1 cellular context compared by ENCODE assay signal in the genomic region with DNA sequence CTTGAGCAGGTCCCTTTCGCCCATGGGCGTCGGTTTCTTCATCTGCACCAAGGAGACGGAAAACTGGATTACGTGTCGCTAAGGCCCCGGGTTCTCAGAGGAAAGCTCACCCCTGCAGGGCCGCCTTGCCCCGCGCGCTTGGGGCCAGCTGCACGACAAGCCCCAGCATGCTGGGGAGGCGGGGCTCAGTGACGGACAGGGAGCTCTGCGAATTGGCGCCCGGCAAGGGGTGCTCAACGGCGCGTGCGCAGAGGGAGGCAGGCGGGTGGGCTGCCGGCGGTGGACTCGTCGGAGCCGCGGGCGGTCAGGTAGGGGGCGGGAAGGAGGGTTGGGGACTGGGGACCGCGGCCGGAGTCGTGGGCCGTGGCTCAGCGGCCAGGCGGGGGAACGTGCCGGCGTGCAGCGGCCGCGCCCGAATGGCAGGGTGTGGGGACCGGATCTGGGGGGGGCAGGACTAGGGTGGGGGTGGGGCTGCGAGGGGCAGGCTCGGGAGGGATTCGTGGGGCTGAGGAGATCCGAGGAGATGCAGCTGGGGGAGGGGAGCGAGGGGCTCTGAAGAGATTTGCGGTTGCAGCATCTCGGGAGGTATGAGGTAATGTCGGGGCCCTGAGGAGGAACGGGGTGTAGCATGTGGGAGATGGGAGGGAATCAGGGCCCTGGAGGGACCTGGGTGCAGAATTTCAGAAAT.
TF ChIP-seq lines count a peak whose summit lies in the region.

A gene with protein sequence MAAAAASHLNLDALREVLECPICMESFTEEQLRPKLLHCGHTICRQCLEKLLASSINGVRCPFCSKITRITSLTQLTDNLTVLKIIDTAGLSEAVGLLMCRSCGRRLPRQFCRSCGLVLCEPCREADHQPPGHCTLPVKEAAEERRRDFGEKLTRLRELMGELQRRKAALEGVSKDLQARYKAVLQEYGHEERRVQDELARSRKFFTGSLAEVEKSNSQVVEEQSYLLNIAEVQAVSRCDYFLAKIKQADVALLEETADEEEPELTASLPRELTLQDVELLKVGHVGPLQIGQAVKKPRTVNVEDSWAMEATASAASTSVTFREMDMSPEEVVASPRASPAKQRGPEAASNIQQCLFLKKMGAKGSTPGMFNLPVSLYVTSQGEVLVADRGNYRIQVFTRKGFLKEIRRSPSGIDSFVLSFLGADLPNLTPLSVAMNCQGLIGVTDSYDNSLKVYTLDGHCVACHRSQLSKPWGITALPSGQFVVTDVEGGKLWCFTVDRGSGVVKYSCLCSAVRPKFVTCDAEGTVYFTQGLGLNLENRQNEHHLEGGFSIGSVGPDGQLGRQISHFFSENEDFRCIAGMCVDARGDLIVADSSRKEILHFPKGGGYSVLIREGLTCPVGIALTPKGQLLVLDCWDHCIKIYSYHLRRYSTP (plus strand): TSS at position 232 of the 688 bp plus-strand sequence. CDS start 10,438 bp downstream, outside the sequence.

TF ChIP-seq in HepG2, 621 proteins besides CTCF, POLR2A, EP300 and RAD21 (continued from another document and continues in another):
- TF ChIP-seq, protein P1, sequence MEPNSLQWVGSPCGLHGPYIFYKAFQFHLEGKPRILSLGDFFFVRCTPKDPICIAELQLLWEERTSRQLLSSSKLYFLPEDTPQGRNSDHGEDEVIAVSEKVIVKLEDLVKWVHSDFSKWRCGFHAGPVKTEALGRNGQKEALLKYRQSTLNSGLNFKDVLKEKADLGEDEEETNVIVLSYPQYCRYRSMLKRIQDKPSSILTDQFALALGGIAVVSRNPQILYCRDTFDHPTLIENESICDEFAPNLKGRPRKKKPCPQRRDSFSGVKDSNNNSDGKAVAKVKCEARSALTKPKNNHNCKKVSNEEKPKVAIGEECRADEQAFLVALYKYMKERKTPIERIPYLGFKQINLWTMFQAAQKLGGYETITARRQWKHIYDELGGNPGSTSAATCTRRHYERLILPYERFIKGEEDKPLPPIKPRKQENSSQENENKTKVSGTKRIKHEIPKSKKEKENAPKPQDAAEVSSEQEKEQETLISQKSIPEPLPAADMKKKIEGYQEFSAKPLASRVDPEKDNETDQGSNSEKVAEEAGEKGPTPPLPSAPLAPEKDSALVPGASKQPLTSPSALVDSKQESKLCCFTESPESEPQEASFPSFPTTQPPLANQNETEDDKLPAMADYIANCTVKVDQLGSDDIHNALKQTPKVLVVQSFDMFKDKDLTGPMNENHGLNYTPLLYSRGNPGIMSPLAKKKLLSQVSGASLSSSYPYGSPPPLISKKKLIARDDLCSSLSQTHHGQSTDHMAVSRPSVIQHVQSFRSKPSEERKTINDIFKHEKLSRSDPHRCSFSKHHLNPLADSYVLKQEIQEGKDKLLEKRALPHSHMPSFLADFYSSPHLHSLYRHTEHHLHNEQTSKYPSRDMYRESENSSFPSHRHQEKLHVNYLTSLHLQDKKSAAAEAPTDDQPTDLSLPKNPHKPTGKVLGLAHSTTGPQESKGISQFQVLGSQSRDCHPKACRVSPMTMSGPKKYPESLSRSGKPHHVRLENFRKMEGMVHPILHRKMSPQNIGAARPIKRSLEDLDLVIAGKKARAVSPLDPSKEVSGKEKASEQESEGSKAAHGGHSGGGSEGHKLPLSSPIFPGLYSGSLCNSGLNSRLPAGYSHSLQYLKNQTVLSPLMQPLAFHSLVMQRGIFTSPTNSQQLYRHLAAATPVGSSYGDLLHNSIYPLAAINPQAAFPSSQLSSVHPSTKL (CRISPR knock-in tag; IDR thresholded peaks at IDR 0.05) = peak; percentile 32; the same call in 1 of the 2 replicates
- TF ChIP-seq ZNF264 (CRISPR knock-in tag; IDR thresholded peaks at IDR 0.05) = 0 out of 2 replicates have a peak, but pooled peaks have one; percentile 55
- TF ChIP-seq JUN (CRISPR knock-in tag; IDR thresholded peaks at IDR 0.05) = no peak
- peak; percentile 16; the same call in 1 of the 2 replicates for TF ChIP-seq ZNF331 (CRISPR knock-in tag; IDR thresholded peaks at IDR 0.05)
- TF ChIP-seq RBFOX2 (IDR thresholded peaks at IDR 0.05; ENCODE audit: low read depth, low read length) = peak; percentile 86
- no peak for TF ChIP-seq TEAD2 (CRISPR knock-in tag; IDR thresholded peaks at IDR 0.05)
- TF ChIP-seq YEATS4 (CRISPR knock-in tag; IDR thresholded peaks at IDR 0.05; ENCODE audit: borderline replicate concordance) = peak; percentile 77; the same call in 1 of the 2 replicates
- peak; percentile 55 for TF ChIP-seq TBX2 (CRISPR knock-in tag; IDR thresholded peaks at IDR 0.05; ENCODE audit: borderline replicate concordance)
- TF ChIP-seq GATAD1 (CRISPR knock-in tag; IDR thresholded peaks at IDR 0.05) = peak; percentile 58
- no peak for TF ChIP-seq ATAD3A (CRISPR knock-in tag; IDR thresholded peaks at IDR 0.05)
- TF ChIP-seq FOXK1 (CRISPR knock-in tag; IDR thresholded peaks at IDR 0.05; ENCODE audit: borderline replicate concordance, low read depth) = peak; percentile 56; the same call in 1 of the 2 replicates
- TF ChIP-seq ZNF33B (CRISPR knock-in tag; IDR thresholded peaks at IDR 0.05) = 0 out of 2 replicates have a peak, but pooled peaks have one; percentile 28
- TF ChIP-seq ATRX (CRISPR knock-in tag; IDR thresholded peaks at IDR 0.05; ENCODE audit: borderline replicate concordance) = 0 out of 2 replicates have a peak, but pooled peaks have one; percentile 82
- TF ChIP-seq EHMT2 (IDR thresholded peaks at IDR 0.05; ENCODE audit: borderline replicate concordance, low read depth, low read length) = no peak
- no peak for TF ChIP-seq ZBTB7B (CRISPR knock-in tag; IDR thresholded peaks at IDR 0.05)
- TF ChIP-seq, protein P2, sequence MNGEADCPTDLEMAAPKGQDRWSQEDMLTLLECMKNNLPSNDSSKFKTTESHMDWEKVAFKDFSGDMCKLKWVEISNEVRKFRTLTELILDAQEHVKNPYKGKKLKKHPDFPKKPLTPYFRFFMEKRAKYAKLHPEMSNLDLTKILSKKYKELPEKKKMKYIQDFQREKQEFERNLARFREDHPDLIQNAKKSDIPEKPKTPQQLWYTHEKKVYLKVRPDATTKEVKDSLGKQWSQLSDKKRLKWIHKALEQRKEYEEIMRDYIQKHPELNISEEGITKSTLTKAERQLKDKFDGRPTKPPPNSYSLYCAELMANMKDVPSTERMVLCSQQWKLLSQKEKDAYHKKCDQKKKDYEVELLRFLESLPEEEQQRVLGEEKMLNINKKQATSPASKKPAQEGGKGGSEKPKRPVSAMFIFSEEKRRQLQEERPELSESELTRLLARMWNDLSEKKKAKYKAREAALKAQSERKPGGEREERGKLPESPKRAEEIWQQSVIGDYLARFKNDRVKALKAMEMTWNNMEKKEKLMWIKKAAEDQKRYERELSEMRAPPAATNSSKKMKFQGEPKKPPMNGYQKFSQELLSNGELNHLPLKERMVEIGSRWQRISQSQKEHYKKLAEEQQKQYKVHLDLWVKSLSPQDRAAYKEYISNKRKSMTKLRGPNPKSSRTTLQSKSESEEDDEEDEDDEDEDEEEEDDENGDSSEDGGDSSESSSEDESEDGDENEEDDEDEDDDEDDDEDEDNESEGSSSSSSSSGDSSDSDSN (CRISPR knock-in tag; IDR thresholded peaks at IDR 0.05) = peak; percentile 19; the same call in 1 of the 2 replicates
- peak; percentile 67; the same call in 1 of the 2 replicates for TF ChIP-seq HDAC1 (CRISPR knock-in tag; IDR thresholded peaks at IDR 0.05)
- peak; percentile 90 for TF ChIP-seq KMT2B (CRISPR knock-in tag; IDR thresholded peaks at IDR 0.05)
- TF ChIP-seq SAFB2 (CRISPR knock-in tag; IDR thresholded peaks at IDR 0.05; ENCODE audit: borderline replicate concordance, low read depth) = 0 out of 2 replicates have a peak, but pooled peaks have one; percentile 31
- peak; percentile 69; the same call in 1 of the 2 replicates for TF ChIP-seq ZNF350 (CRISPR knock-in tag; IDR thresholded peaks at IDR 0.05; ENCODE audit: borderline replicate concordance, low read depth)
- peak; percentile 41; the same call in 1 of the 2 replicates for TF ChIP-seq BCL6 (CRISPR knock-in tag; IDR thresholded peaks at IDR 0.05)
- no peak for TF ChIP-seq ZBTB10 (CRISPR knock-in tag; IDR thresholded peaks at IDR 0.05; ENCODE audit: borderline replicate concordance)
- TF ChIP-seq KLF15 (CRISPR knock-in tag; IDR thresholded peaks at IDR 0.05; ENCODE audit: borderline replicate concordance) = peak; percentile 76; the same call in 1 of the 2 replicates
- no peak for TF ChIP-seq ZSCAN22 (CRISPR knock-in tag; IDR thresholded peaks at IDR 0.05)
- TF ChIP-seq TAF1 (CRISPR knock-in tag; IDR thresholded peaks at IDR 0.05) = peak; percentile 79
- 0 out of 2 replicates have a peak, but pooled peaks have one; percentile 34 for TF ChIP-seq ZNF556 (CRISPR knock-in tag; IDR thresholded peaks at IDR 0.05; ENCODE audit: borderline replicate concordance)
- peak; percentile 48; the same call in 1 of the 2 replicates for TF ChIP-seq MIXL1 (CRISPR knock-in tag; IDR thresholded peaks at IDR 0.05)
- TF ChIP-seq SOX6 (IDR thresholded peaks at IDR 0.05) = no peak
- peak; percentile 33; the same call in 1 of the 2 replicates for TF ChIP-seq SOX6 (CRISPR knock-in tag; IDR thresholded peaks at IDR 0.05)
- TF ChIP-seq KDM4B (CRISPR knock-in tag; IDR thresholded peaks at IDR 0.05) = 0 out of 2 replicates have a peak, but pooled peaks have one; percentile 23
- no peak for TF ChIP-seq ELK4 (CRISPR knock-in tag; IDR thresholded peaks at IDR 0.05; ENCODE audit: borderline replicate concordance)
- TF ChIP-seq NKX3-1 (CRISPR knock-in tag; IDR thresholded peaks at IDR 0.05) = 0 out of 2 replicates have a peak, but pooled peaks have one; percentile 43
- TF ChIP-seq ARNTL (CRISPR knock-in tag; IDR thresholded peaks at IDR 0.05) = peak; percentile 51; the same call in 1 of the 2 replicates
- no peak for TF ChIP-seq SP1 (IDR thresholded peaks at IDR 0.05)
- TF ChIP-seq SP1 (CRISPR knock-in tag; IDR thresholded peaks at IDR 0.05) = peak; percentile 54
- peak; percentile 63; the same call in 1 of the 2 replicates for TF ChIP-seq ZNF256 (CRISPR knock-in tag; conservative IDR thresholded peaks at IDR 0.05)
- TF ChIP-seq KAT8 (CRISPR knock-in tag; IDR thresholded peaks at IDR 0.05) = peak; percentile 73; the same call in 1 of the 2 replicates
- 0 out of 2 replicates have a peak, but pooled peaks have one; percentile 51 for TF ChIP-seq ZMAT3 (CRISPR knock-in tag; conservative IDR thresholded peaks at IDR 0.05)
- 0 out of 2 replicates have a peak, but pooled peaks have one; percentile 19 for TF ChIP-seq ZKSCAN8 (CRISPR knock-in tag; IDR thresholded peaks at IDR 0.05; ENCODE audit: borderline replicate concordance)
- 0 out of 2 replicates have a peak, but pooled peaks have one; percentile 34 for TF ChIP-seq CCDC6 (CRISPR knock-in tag; IDR thresholded peaks at IDR 0.05)
- peak; percentile 83 for TF ChIP-seq POLR2AphosphoS5 (IDR thresholded peaks at IDR 0.05; ENCODE audit: low read depth, low read length)
- no peak for TF ChIP-seq BRD4 (CRISPR knock-in tag; IDR thresholded peaks at IDR 0.05)
- peak; percentile 83 for TF ChIP-seq SAP130 (CRISPR knock-in tag; IDR thresholded peaks at IDR 0.05; ENCODE audit: low read depth)
- TF ChIP-seq, protein P3, sequence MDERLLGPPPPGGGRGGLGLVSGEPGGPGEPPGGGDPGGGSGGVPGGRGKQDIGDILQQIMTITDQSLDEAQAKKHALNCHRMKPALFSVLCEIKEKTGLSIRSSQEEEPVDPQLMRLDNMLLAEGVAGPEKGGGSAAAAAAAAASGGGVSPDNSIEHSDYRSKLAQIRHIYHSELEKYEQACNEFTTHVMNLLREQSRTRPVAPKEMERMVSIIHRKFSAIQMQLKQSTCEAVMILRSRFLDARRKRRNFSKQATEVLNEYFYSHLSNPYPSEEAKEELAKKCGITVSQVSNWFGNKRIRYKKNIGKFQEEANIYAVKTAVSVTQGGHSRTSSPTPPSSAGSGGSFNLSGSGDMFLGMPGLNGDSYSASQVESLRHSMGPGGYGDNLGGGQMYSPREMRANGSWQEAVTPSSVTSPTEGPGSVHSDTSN (CRISPR knock-in tag; IDR thresholded peaks at IDR 0.05) = peak; percentile 96
- peak in 1 of 2 experiments; percentile 51; a peak in 1 of 4 replicates for TF ChIP-seq KLF16 (CRISPR knock-in tag; IDR thresholded peaks at IDR 0.05)
- TF ChIP-seq SMAD3 (CRISPR knock-in tag; IDR thresholded peaks at IDR 0.05) = 0 out of 2 replicates have a peak, but pooled peaks have one; percentile 22
- TF ChIP-seq ZBTB46 (CRISPR knock-in tag; IDR thresholded peaks at IDR 0.05; ENCODE audit: borderline replicate concordance) = no peak
